Comparison of ENCODE assay signal across 5 cellular contexts in the genomic region with DNA sequence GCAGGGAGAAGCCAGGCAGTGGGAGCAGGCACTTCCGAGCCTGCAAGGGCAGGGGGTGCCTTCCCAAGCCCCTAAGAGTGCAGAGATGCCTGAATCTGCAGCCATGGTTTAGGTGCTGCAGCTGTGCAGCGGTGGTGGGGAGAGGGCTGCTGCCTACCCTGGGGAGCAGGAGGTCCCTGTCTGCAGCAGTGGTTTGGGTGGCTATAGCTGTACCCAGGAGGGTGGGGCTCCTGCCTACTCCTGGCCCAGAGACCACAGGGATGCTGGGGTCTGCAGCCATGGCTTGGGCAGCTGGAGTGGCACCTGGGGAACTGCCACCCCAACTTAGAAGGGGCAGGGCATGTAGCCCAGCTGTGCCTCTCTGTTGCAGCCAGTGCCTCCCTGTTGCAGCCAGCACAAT.
"Had no signal": no experiment of that assay in that cellular context is flagged by ENCODE, and none has a peak within 500 bp of the region (broad histone marks: within the 10 kb centered on the region; RNA-seq: fewer than 3 reads in every experiment).

No MANE protein-coding gene starts in this region.

- H3K4me2 ChIP-seq: GM23338 had no signal

- ATAC-seq: GM23338, K562 had no signal

- DNase-seq: H7, HCEC 1CT, IMR-90 had no signal

- H3K4me3 ChIP-seq: GM23338, K562 had no signal

- H3K4me3 Mint-ChIP-seq: GM23338 had no signal

- H3K27ac Mint-ChIP-seq: GM23338 had no signal

- H2AFZ ChIP-seq: GM23338 had no signal

- H3K9me3 Mint-ChIP-seq: GM23338 had no signal
